Comparison of ENCODE assay signal across 8 cellular contexts in the genomic region with DNA sequence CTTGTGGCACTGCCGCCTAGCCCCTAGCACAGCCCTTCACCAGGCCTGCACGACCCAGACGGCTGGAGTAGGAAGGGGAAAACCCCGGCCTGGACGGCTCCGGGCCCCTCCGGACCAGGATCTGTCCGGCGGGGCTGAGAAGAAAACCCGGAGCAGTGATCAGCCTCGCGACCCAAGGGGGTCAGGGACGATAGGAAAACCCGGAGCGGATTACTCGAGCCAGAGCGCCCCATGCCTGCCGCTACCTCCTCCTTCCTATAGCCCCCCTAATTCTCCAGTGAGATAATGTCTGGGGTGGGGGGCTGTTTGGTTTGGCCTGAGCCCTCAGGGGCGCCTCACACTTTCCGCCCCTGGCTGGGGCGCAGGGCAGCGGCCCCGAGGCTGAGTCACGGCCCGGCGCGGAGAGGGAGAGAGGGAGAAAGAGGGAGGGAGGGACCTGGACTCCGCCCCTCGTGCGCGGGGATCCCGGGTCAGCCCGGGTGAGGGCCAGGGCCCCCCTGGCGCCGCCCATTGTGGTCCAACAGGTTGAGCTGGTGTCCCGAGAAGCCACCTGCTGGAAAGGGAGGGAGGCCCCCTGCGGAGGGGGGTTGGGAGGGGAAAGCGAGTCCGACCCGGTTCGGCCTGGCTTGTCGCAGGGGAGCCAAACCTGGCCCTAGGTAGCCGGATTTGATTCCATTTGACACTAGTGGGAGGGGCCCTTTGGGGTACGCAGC. TPM values are rescaled to one million over a fixed set of nuclear protein-coding genes. Genes with fewer than 3 reads are reported as not detected.
DNase-seq lines count a peak whose midpoint lies in the region; ATAC-seq lines count a peak whose summit lies in the region.

No MANE protein-coding gene starts in this region.

- DNase-seq in C1 segment of cervical spinal cord (lab: John Stamatoyannopoulos, UW) (peak; percentile 81 to 96 (median 92)), HPDE6-E6E7 (ENCODE audit: extremely low spot score) (peak; percentile 93), NOMO-1 (lab: John Stamatoyannopoulos, UW; ENCODE audit: unreplicated experiment in 2 of 2) (peak; percentile 82 to 87), lung microvascular endothelial cell (ENCODE audit: low read depth in 2 of 2) (peak; percentile 81 to 86)
- DNase-seq in activated CD8-positive, alpha-beta memory T cell treated with anti-CD3 and anti-CD28 coated beads for 4 hours (ENCODE audit: low read depth in 2 of 2): peak; percentile 56 to 62
- peak; percentile 73 for DNase-seq in effector CD4-positive, alpha-beta T cell
- peak in 2 of 3 experiments; percentile 58 to 69 for DNase-seq in stimulated activated CD4-positive, alpha-beta T cell treated with anti-CD3 and anti-CD28 coated beads, TNF-alpha, amount 100 ng/mL, for 4 hours (ENCODE audit: low read depth in 3 of 3)

- peak; percentile 34 for ATAC-seq in GM19372 (IDR thresholded peaks at IDR 0.05; ENCODE audit: low read depth, unreplicated experiment)

RNA-seq across cellular contexts. Expression of a gene that starts 1.7 kb away (rescaled TPM):
- total RNA-seq in lung microvascular endothelial cell: 7.4 and 10.3 TPM in 2 replicates

RNA-seq across cellular contexts. Expression of a gene that starts 7.5 kb away (rescaled TPM):
- 0.40 and 0.44 TPM in 2 replicates for total RNA-seq in lung microvascular endothelial cell

RNA-seq across cellular contexts. Expression of a gene that starts 17.7 kb away (rescaled TPM):
- 18.3 and 24.2 TPM in 2 replicates for total RNA-seq in lung microvascular endothelial cell

RNA-seq across cellular contexts. Expression of a gene that starts 26.4 kb away (rescaled TPM):
- 30.4 and 54.5 TPM in 2 replicates for total RNA-seq in lung microvascular endothelial cell

RNA-seq across cellular contexts. Expression of a gene that starts 30.3 kb away (rescaled TPM):
- total RNA-seq in lung microvascular endothelial cell: 175 and 321 TPM in 2 replicates

Comparison
In these comparisons a context has a peak if more than half of its experiments do, and no peak if none do; other contexts are left out.
1. Peak in every context shown above with its lines: DNase-seq and ATAC-seq.